ENCODE assay signal across 1 cellular context in genomic region chr6:157981395-157982296, GRCh38.
TF ChIP-seq lines count a peak whose summit lies in the region.

Gene SYNJ2, plus strand, starts transcription at chr6:157981863. Its CDS starts 99 bp downstream, at chr6:157981962.

TF ChIP-seq in HepG2, 621 proteins besides CTCF, POLR2A, EP300 and RAD21 (continued from another document and continues in another):
- no peak; the same call in 1 of the 2 replicates for TF ChIP-seq ZNF773 (CRISPR knock-in tag; IDR thresholded peaks at IDR 0.05; ENCODE audit: borderline replicate concordance)
- peak; percentile 78 for TF ChIP-seq ZNF547 (CRISPR knock-in tag; IDR thresholded peaks at IDR 0.05)
- 0 out of 2 replicates have a peak, but pooled peaks have one; percentile 44 for TF ChIP-seq CREB3 (CRISPR knock-in tag; IDR thresholded peaks at IDR 0.05)
- TF ChIP-seq ZNF138 (CRISPR knock-in tag; IDR thresholded peaks at IDR 0.05; ENCODE audit: low read depth), result no peak; the same call in 1 of the 2 replicates
- TF ChIP-seq ZC3H4 (CRISPR knock-in tag; IDR thresholded peaks at IDR 0.05; ENCODE audit: borderline replicate concordance), result 0 out of 2 replicates have a peak, but pooled peaks have one; percentile 8
- peak; percentile 48 for TF ChIP-seq BCL3 (CRISPR knock-in tag; IDR thresholded peaks at IDR 0.05)
- TF ChIP-seq KLF9 (CRISPR knock-in tag; IDR thresholded peaks at IDR 0.05; ENCODE audit: low read depth), result no peak
- peak; percentile 62; the same call in 1 of the 2 replicates for TF ChIP-seq HIC2 (CRISPR knock-in tag; IDR thresholded peaks at IDR 0.05; ENCODE audit: low read depth)
- TF ChIP-seq RFXAP (CRISPR knock-in tag; IDR thresholded peaks at IDR 0.05; ENCODE audit: borderline replicate concordance), result peak; percentile 51; the same call in 1 of the 2 replicates
- TF ChIP-seq EZH2 (conservative IDR thresholded peaks at IDR 0.05; ENCODE audit: low read depth, low read length), result no peak
- 0 out of 2 replicates have a peak, but pooled peaks have one; percentile 80 for TF ChIP-seq REL (CRISPR knock-in tag; conservative IDR thresholded peaks at IDR 0.05)
- no peak for TF ChIP-seq PAX8 (CRISPR knock-in tag; IDR thresholded peaks at IDR 0.05; ENCODE audit: borderline replicate concordance)
- no peak for TF ChIP-seq ZNF251 (CRISPR knock-in tag; IDR thresholded peaks at IDR 0.05)
- no peak for TF ChIP-seq ATF1 (CRISPR knock-in tag; IDR thresholded peaks at IDR 0.05)
- no peak; the same call in none of the 2 replicates for TF ChIP-seq ZNF567 (CRISPR knock-in tag; IDR thresholded peaks at IDR 0.05; ENCODE audit: borderline replicate concordance)
- TF ChIP-seq CEBPG (CRISPR knock-in tag; IDR thresholded peaks at IDR 0.05), result no peak
- no peak for TF ChIP-seq LRRFIP1 (CRISPR knock-in tag; conservative IDR thresholded peaks at IDR 0.05)
- peak; percentile 93 for TF ChIP-seq ZNF709 (CRISPR knock-in tag; IDR thresholded peaks at IDR 0.05)
- no peak for TF ChIP-seq DBP (CRISPR knock-in tag; IDR thresholded peaks at IDR 0.05; ENCODE audit: not compliant biosample characterization)
- TF ChIP-seq ZNF33A (CRISPR knock-in tag; IDR thresholded peaks at IDR 0.05; ENCODE audit: borderline replicate concordance), result no peak; the same call in 1 of the 2 replicates
- no peak for TF ChIP-seq SIN3B (IDR thresholded peaks at IDR 0.05; ENCODE audit: low read length)
- TF ChIP-seq KDM5A (IDR thresholded peaks at IDR 0.05; ENCODE audit: borderline replicate concordance, low read length), result no peak; the same call in none of the 2 replicates
- TF ChIP-seq GFI1 (CRISPR knock-in tag; IDR thresholded peaks at IDR 0.05; ENCODE audit: borderline replicate concordance), result no peak; the same call in 1 of the 2 replicates
- no peak for TF ChIP-seq NFKBIZ (CRISPR knock-in tag; IDR thresholded peaks at IDR 0.05)
- 0 out of 2 replicates have a peak, but pooled peaks have one; percentile 9 for TF ChIP-seq ZBTB34 (CRISPR knock-in tag; IDR thresholded peaks at IDR 0.05)
- TF ChIP-seq ZNF407 (CRISPR knock-in tag; IDR thresholded peaks at IDR 0.05; ENCODE audit: not compliant biosample characterization), result no peak
- TF ChIP-seq CREB1 (IDR thresholded peaks at IDR 0.05), result no peak
- TF ChIP-seq CREB1 (CRISPR knock-in tag; IDR thresholded peaks at IDR 0.05), result no peak
- no peak for TF ChIP-seq ZNF839 (CRISPR knock-in tag; IDR thresholded peaks at IDR 0.05; ENCODE audit: borderline replicate concordance)
- TF ChIP-seq ZNF572 (CRISPR knock-in tag; IDR thresholded peaks at IDR 0.05), result no peak
- peak; percentile 47 for TF ChIP-seq FOSL2 (CRISPR knock-in tag; IDR thresholded peaks at IDR 0.05)
- TF ChIP-seq MEIS1 (CRISPR knock-in tag; IDR thresholded peaks at IDR 0.05; ENCODE audit: borderline replicate concordance), result no peak; the same call in 1 of the 2 replicates
- TF ChIP-seq MED13 (CRISPR knock-in tag; IDR thresholded peaks at IDR 0.05), result no peak; the same call in 1 of the 2 replicates
- peak; percentile 1; the same call in 1 of the 2 replicates for TF ChIP-seq ZNF512 (CRISPR knock-in tag; IDR thresholded peaks at IDR 0.05)
- TF ChIP-seq ZNF234 (CRISPR knock-in tag; conservative IDR thresholded peaks at IDR 0.05), result 0 out of 2 replicates have a peak, but pooled peaks have one; percentile 7
- TF ChIP-seq ZNF3 (CRISPR knock-in tag; IDR thresholded peaks at IDR 0.05), result no peak; the same call in 1 of the 2 replicates
- no peak for TF ChIP-seq TERF1 (CRISPR knock-in tag; IDR thresholded peaks at IDR 0.05)
- TF ChIP-seq ZNF549 (CRISPR knock-in tag; IDR thresholded peaks at IDR 0.05), result no peak
- TF ChIP-seq ZNF256 (CRISPR knock-in tag; conservative IDR thresholded peaks at IDR 0.05), result 0 out of 2 replicates have a peak, but pooled peaks have one; percentile 23
- peak; percentile 80; the same call in 1 of the 2 replicates for TF ChIP-seq ZNF749 (CRISPR knock-in tag; IDR thresholded peaks at IDR 0.05; ENCODE audit: borderline replicate concordance)
- TF ChIP-seq NFYB (CRISPR knock-in tag; IDR thresholded peaks at IDR 0.05), result no peak; the same call in 1 of the 2 replicates
- TF ChIP-seq HMG20B (CRISPR knock-in tag; conservative IDR thresholded peaks at IDR 0.05), result 0 out of 2 replicates have a peak, but pooled peaks have one; percentile 4
- TF ChIP-seq ZNF24 (IDR thresholded peaks at IDR 0.05), result peak; percentile 32; the same call in 1 of the 2 replicates
